Comparison of ENCODE assay signal across 19 cellular contexts in genomic region chr1:242405947-242406346, GRCh38.
"Had no signal": no experiment of that assay in that cellular context is flagged by ENCODE, and none has a peak within 500 bp of the region (broad histone marks: within the 10 kb centered on the region; RNA-seq: fewer than 3 reads in every experiment).

No MANE protein-coding gene starts in this region.

- DNase-seq: effector memory CD8-positive, alpha-beta T cell; esophagus squamous epithelium; foreskin fibroblast; immature natural killer cell; left colon; left ventricle myocardium superior; naive thymus-derived CD4-positive, alpha-beta T cell; nephron progenitor cell; psoas muscle; retina; stimulated activated CD4-positive, alpha-beta T cell treated with anti-CD3 and anti-CD28 coated beads, Interleukin-2, amount 100 ng/mL, for 24 hours; stimulated activated CD4-positive, alpha-beta T cell treated with anti-CD3 and anti-CD28 coated beads, Interleukin-4, amount 100 ng/mL, for 4 hours; stimulated activated naive B cell treated with anti-CD40 and anti-IgM and Interleukin-4, amounts not matched to agents 10 μg/mL and 1 μg/mL and 100 μg/mL, for 72 hours; stimulated activated naive CD8-positive, alpha-beta T cell treated with anti-CD3 and anti-CD28 coated beads, Interleukin-15, amount 100 ng/mL, for 72 hours; testis had no signal

- H3K27me3 ChIP-seq: esophagus squamous epithelium, testis, tibial nerve had no signal

- H3K4me3 ChIP-seq: esophagus squamous epithelium, lung, psoas muscle, skin epidermis, testis, tibial nerve had no signal

- ATAC-seq: effector memory CD8-positive, alpha-beta T cell; left colon; left ventricle myocardium superior; naive thymus-derived CD4-positive, alpha-beta T cell; psoas muscle; sciatic nerve; stimulated activated naive B cell treated with anti-CD40 and anti-IgM and Interleukin-4, amounts not matched to agents 10 μg/mL and 1 μg/mL and 100 μg/mL, for 72 hours; stimulated activated naive CD8-positive, alpha-beta T cell treated with anti-CD3 and anti-CD28 coated beads, Interleukin-15, amount 100 ng/mL, for 72 hours had no signal

- H3K36me3 ChIP-seq: esophagus squamous epithelium, tibial nerve had no signal
